In genomic region chr10:12973149-12973718, GRCh38 we compare ENCODE assay signal across 22 cellular contexts. TPM values are rescaled to one million over a fixed set of nuclear protein-coding genes. Genes with fewer than 3 reads are reported as not detected.
"Had no signal": no experiment of that assay in that cellular context is flagged by ENCODE, and none has a peak within 500 bp of the region (broad histone marks: within the 10 kb centered on the region; RNA-seq: fewer than 3 reads in every experiment).

No MANE protein-coding gene starts in this region.

- H3K27ac ChIP-seq: adrenal gland, heart right ventricle, left lung, right lobe of liver, stomach, suprapubic skin, transverse colon had no signal

- ATAC-seq: activated CD4-positive, CD25-positive, alpha-beta regulatory T cell treated with anti-CD3 and anti-CD28 coated beads, Interleukin-2, amount 50 U/mL, for 24 hours; left lung; right lobe of liver; stimulated activated memory B cell treated with anti-CD40 and anti-IgM and Interleukin-4, amounts not matched to agents 10 μg/mL and 1 μg/mL and 100 μg/mL, for 72 hours had no signal

- H3K4me3 ChIP-seq: adrenal gland, heart right ventricle, left lung, lung, right lobe of liver, stomach, suprapubic skin, transverse colon had no signal

- H3K9me3 ChIP-seq: left lung, right lobe of liver, suprapubic skin, transverse colon had no signal

- H3K36me3 ChIP-seq: adrenal gland, heart right ventricle, left lung, right lobe of liver, stomach, suprapubic skin, transverse colon had no signal

- H3K27me3 ChIP-seq: adrenal gland, left lung, right lobe of liver, stomach, suprapubic skin, transverse colon had no signal

- H3K4me1 ChIP-seq: adrenal gland, left lung, right lobe of liver, stomach, transverse colon had no signal

- DNase-seq: activated CD4-positive, alpha-beta memory T cell treated with anti-CD3 and anti-CD28 coated beads, Interleukin-2, amount 10 ng/mL, durations not matched to agents 7 days and 5 days; activated CD4-positive, alpha-beta T cell treated with anti-CD3 and anti-CD28 coated beads, Interleukin-2, amount 10 ng/mL, durations not matched to agents 24 days and 14 days; activated gamma-delta T cell; adrenal gland; cortex of kidney; endodermal cell; heart right ventricle; immature natural killer cell; kidney glomerular epithelial cell; left lung; nephron progenitor cell; occipital lobe; right lobe of liver; small intestine; stimulated activated CD4-positive, alpha-beta T cell treated with anti-CD3 and anti-CD28 coated beads, Interleukin-2, amount 100 ng/mL, for 24 hours; stomach; T-helper 2 cell; transverse colon had no signal

RNA-seq across cellular contexts. Expression of gene CCDC3, which starts 28.3 kb away (rescaled TPM):
- polyA plus RNA-seq: immature natural killer cell had no signal
